Comparison of ENCODE assay signal across 3 cellular contexts in genomic region chr3:23404241-23404640, GRCh38.
TF ChIP-seq lines count a peak whose summit lies in the region.

No MANE protein-coding gene starts in this region.

TF ChIP-seq in SK-N-SH treated with all-trans-retinoic acid at 6 μM for 48 hours, 23 proteins besides CTCF, POLR2A, EP300 and RAD21:
- no peak for TF ChIP-seq CREB5 (CRISPR knock-in tag; IDR thresholded peaks at IDR 0.05; ENCODE audit: low read depth)
- no peak for TF ChIP-seq GLIS3 (CRISPR knock-in tag; IDR thresholded peaks at IDR 0.05)
- no peak for TF ChIP-seq TCF4 (CRISPR knock-in tag; IDR thresholded peaks at IDR 0.05; ENCODE audit: borderline replicate concordance)
- no peak for TF ChIP-seq CSRNP3 (CRISPR knock-in tag; IDR thresholded peaks at IDR 0.05)
- peak; percentile 64 for TF ChIP-seq ISL1 (CRISPR knock-in tag; IDR thresholded peaks at IDR 0.05)
- TF ChIP-seq ZNF565 (CRISPR knock-in tag; conservative IDR thresholded peaks at IDR 0.05; ENCODE audit: low read depth), result no peak
- no peak for TF ChIP-seq SNAI2 (CRISPR knock-in tag; IDR thresholded peaks at IDR 0.05)
- no peak for TF ChIP-seq RARB (CRISPR knock-in tag; IDR thresholded peaks at IDR 0.05)

TF ChIP-seq in SK-N-SH, 30 proteins besides CTCF, POLR2A, EP300 and RAD21 (continued from another document):
- TF ChIP-seq REST (IDR thresholded peaks at IDR 0.05; ENCODE audit: low read depth, low read length), result no peak
- TF ChIP-seq MXI1 (IDR thresholded peaks at IDR 0.05; ENCODE audit: low read depth, low read length), result no peak
- no peak for TF ChIP-seq SMC3 (IDR thresholded peaks at IDR 0.05; ENCODE audit: low read depth, low read length)
- no peak for TF ChIP-seq MEF2A (IDR thresholded peaks at IDR 0.05; ENCODE audit: borderline replicate concordance, low read depth)
- no peak for TF ChIP-seq RXRA (IDR thresholded peaks at IDR 0.05; ENCODE audit: borderline replicate concordance, low read depth)
- TF ChIP-seq RCOR1 (IDR thresholded peaks at IDR 0.05; ENCODE audit: low read length), result no peak
- no peak for TF ChIP-seq PBX3 (IDR thresholded peaks at IDR 0.05)
- TF ChIP-seq GABPA (IDR thresholded peaks at IDR 0.05; ENCODE audit: low read depth), result no peak
- TF ChIP-seq JUND (IDR thresholded peaks at IDR 0.05), result no peak
- no peak for TF ChIP-seq ELF1 (IDR thresholded peaks at IDR 0.05)
- no peak for TF ChIP-seq CHD2 (IDR thresholded peaks at IDR 0.05; ENCODE audit: low read length, partially characterized antibody)
- TF ChIP-seq RFX5 (IDR thresholded peaks at IDR 0.05; ENCODE audit: low read length), result no peak
- no peak for TF ChIP-seq USF2 (IDR thresholded peaks at IDR 0.05; ENCODE audit: borderline replicate concordance, low read depth, low read length)
- no peak for TF ChIP-seq MAX (IDR thresholded peaks at IDR 0.05; ENCODE audit: low read depth)
TF ChIP-seq in SK-N-SH: peak in this region for 0.

TF ChIP-seq in GM12878, 131 proteins besides CTCF, POLR2A, EP300 and RAD21 (continued from another document):
- TF ChIP-seq E2F8 (IDR thresholded peaks at IDR 0.05; ENCODE audit: low read depth, partially characterized antibody) (no peak), ESRRA (IDR thresholded peaks at IDR 0.05; ENCODE audit: low read length) (no peak)
